8 cellular contexts compared by ENCODE assay signal in genomic region chr3:122794483-122794778, GRCh38. TPM values are rescaled to one million over a fixed set of nuclear protein-coding genes. Genes with fewer than 3 reads are reported as not detected.
A peak's percentile ranks its signal among the peaks of the same experiment; 100 is the strongest.
DNase-seq lines count a peak whose midpoint lies in the region; ATAC-seq, FAIRE-seq and TF ChIP-seq lines count a peak whose summit lies in the region.

No MANE protein-coding gene starts in this region.

- H3K27me3 ChIP-seq in DND-41 (ENCODE audit: insufficient read depth, low read length, poor library complexity) (no peaks in the 10 kb centered on the region), Peyer's patch (no peaks in the 10 kb centered on the region), esophagus muscularis mucosa (no peaks in the 10 kb centered on the region), parathyroid adenoma (ENCODE audit: control insufficient read depth, insufficient read depth, low read length) (no peaks in the 10 kb centered on the region)

- TF ChIP-seq POLR2A in Peyer's patch (IDR thresholded peaks at IDR 0.05) (no peak), esophagus muscularis mucosa (IDR thresholded peaks at IDR 0.05; ENCODE audit: low read depth) (no peak), GM18505 (IDR thresholded peaks at IDR 0.05; ENCODE audit: borderline replicate concordance, extremely low read depth, insufficient read depth, insufficient read length) (no peak)

- TF ChIP-seq CTCF in DND-41 (IDR thresholded peaks at IDR 0.05; ENCODE audit: borderline replicate concordance, extremely low read depth, low read length, poor library complexity, severe bottlenecking) = no peak
- no peak for TF ChIP-seq CTCF in Peyer's patch (IDR thresholded peaks at IDR 0.05)
- TF ChIP-seq CTCF in esophagus muscularis mucosa (IDR thresholded peaks at IDR 0.05) = no peak
- no peak for TF ChIP-seq CTCF in parathyroid adenoma (IDR thresholded peaks at IDR 0.05)

- H3K4me1 ChIP-seq in DND-41 (ENCODE audit: insufficient read depth, low read length) (peaks cover 56% of the 10 kb centered on the region), Peyer's patch (peaks cover 0 to 13% (median 2%) of the 10 kb centered on the region in 4 donors), esophagus muscularis mucosa (peaks cover 4 to 39% (median 36%) of the 10 kb centered on the region in 4 donors), parathyroid adenoma (peaks cover 13% of the 10 kb centered on the region)

- DNase-seq in DND-41 (no peak), Peyer's patch (no peak), esophagus muscularis mucosa (ENCODE audit: extremely low spot score) (no peak), GM19239 (ENCODE audit: insufficient read length, low spot score) (no peak)

- under 1% methylated on average over 6 of the region's 6 CpGs for WGBS in esophagus muscularis mucosa

- H3K79me2 ChIP-seq in DND-41 (ENCODE audit: insufficient read depth, low read length) (peaks cover 37% of the 10 kb centered on the region), parathyroid adenoma (no peaks in the 10 kb centered on the region)

- ATAC-seq in DND-41 (ENCODE audit: insufficient read depth, low read depth) = no peak
- ATAC-seq in GM18505 (IDR thresholded peaks at IDR 0.05; ENCODE audit: unreplicated experiment) = no peak
- ATAC-seq in HG03097 (IDR thresholded peaks at IDR 0.05; ENCODE audit: low FRiP score, unreplicated experiment) = no peak
- no peak for ATAC-seq in GM21723 (IDR thresholded peaks at IDR 0.05; ENCODE audit: unreplicated experiment)

- H4K20me1 ChIP-seq in DND-41 (ENCODE audit: insufficient read depth, low read length) = 0 out of 2 replicates have a peak, but pooled peaks cover under 1% of the 10 kb centered on the region

- no peak for TF ChIP-seq EP300 in esophagus muscularis mucosa (IDR thresholded peaks at IDR 0.05)

- H3K4me2 ChIP-seq in DND-41 (ENCODE audit: insufficient read depth, low read length) (peak overlapping the region; percentile 94), parathyroid adenoma (ENCODE audit: low read length) (peak overlapping the region; percentile 89)

- FAIRE-seq in GM19239 (lab: Jason Lieb, UNC) = no peak

- H3K9ac ChIP-seq in DND-41 (ENCODE audit: low read depth, low read length) (peak overlapping the region; percentile 72), parathyroid adenoma (no peak overlapping the region)

- H3K36me3 ChIP-seq in DND-41 (ENCODE audit: insufficient read depth, low read length) = no peaks in the 10 kb centered on the region
- no peaks in the 10 kb centered on the region for H3K36me3 ChIP-seq in Peyer's patch
- H3K36me3 ChIP-seq in esophagus muscularis mucosa = no peaks in the 10 kb centered on the region
- H3K36me3 ChIP-seq in parathyroid adenoma (ENCODE audit: control insufficient read depth, insufficient read depth, low read length) = no peaks in the 10 kb centered on the region

- H3K4me3 ChIP-seq in DND-41 (ENCODE audit: low read depth in 1 of 2, low read length in 2 of 2) (peak overlapping the region; percentile 58 to 95), Peyer's patch (peak overlapping the region; percentile 71 to 96 (median 83)), esophagus muscularis mucosa (peak overlapping the region; percentile 89 to 98 (median 92)), parathyroid adenoma (ENCODE audit: low read depth, low read length) (peak overlapping the region; percentile 74)

- H3K27ac ChIP-seq in DND-41 (ENCODE audit: low read length) (peak overlapping the region; percentile 62; the same call in 1 of the 2 replicates), Peyer's patch (peak overlapping the region; percentile 89 to 97 (median 91)), esophagus muscularis mucosa (replicated peaks in 1 of 4) (peak overlapping the region; percentile 97 to 98 (median 98)), parathyroid adenoma (peak overlapping the region; percentile 91)

- no peaks in the 10 kb centered on the region for H3K9me3 ChIP-seq in DND-41 (ENCODE audit: insufficient read depth, low read length, severe bottlenecking)
- no peaks in the 10 kb centered on the region for H3K9me3 ChIP-seq in Peyer's patch
- no peaks in the 10 kb centered on the region for H3K9me3 ChIP-seq in esophagus muscularis mucosa
- no peaks in the 10 kb centered on the region for H3K9me3 ChIP-seq in parathyroid adenoma (ENCODE audit: control insufficient read depth, low read length)

- H2AFZ ChIP-seq in DND-41 (ENCODE audit: low read depth, low read length) (peak overlapping the region; percentile 99), parathyroid adenoma (peak overlapping the region; percentile 95)

- intact Hi-C loops in esophagus muscularis mucosa (cut with DNase I) = loop anchor here (10.0 kb wide), 1 partner anchor 230 kb away; the partner anchor contains the start of genes DTX3L and PARP9

RNA-seq across cellular contexts. Expression of gene SLC49A4, which starts 0.4 kb away (rescaled TPM):
- 10 to 100 TPM in 3 of 4 donors, 1 to 10 TPM in 1; 3.3 to 29.4 (median 13.0) TPM for total RNA-seq in Peyer's patch
- total RNA-seq in esophagus muscularis mucosa = 10 to 100 TPM; 21.2 to 25.7 (median 24.1) TPM

RNA-seq across cellular contexts. Expression of gene HSPBAP1, which starts 0.8 kb away (rescaled TPM):
- total RNA-seq in Peyer's patch = 10 to 100 TPM in 3 of 4 donors, 1 to 10 TPM in 1; 10.0 to 28.1 (median 12.9) TPM
- 10 to 100 TPM in 1 of 4 donors, 1 to 10 TPM in 3; 5.5 to 14.5 (median 8.2) TPM for total RNA-seq in esophagus muscularis mucosa
